In the genomic region with DNA sequence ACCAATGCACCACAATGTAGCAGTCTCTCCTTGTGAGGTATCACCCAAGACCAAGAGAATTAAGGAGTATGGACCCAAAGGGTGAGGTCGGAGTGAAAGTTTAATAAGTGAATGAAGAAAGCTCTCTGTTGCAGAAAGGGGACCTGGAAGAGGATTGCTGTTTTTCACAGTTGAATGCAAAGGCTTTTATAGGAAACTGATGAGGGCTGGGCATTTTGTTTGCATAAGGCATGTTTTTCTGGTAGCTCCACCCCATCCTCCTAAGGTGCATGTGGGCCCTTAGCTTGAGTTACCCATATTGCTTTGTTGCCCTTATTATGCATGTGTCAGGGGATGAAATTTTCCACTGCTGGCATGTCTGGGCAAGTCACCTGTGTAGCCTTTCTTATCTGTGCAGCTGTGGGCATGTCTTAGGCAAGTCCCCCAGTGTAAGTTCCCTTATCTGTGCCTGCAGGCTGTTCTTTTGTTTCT, we compare ENCODE assay signal across 23 cellular contexts.
DNase-seq lines count a peak whose midpoint lies in the region; ATAC-seq and TF ChIP-seq lines count a peak whose summit lies in the region.
"Had no signal": no experiment of that assay in that cellular context is flagged by ENCODE, and none has a peak within 500 bp of the region (broad histone marks: within the 10 kb centered on the region; RNA-seq: fewer than 3 reads in every experiment).

No MANE protein-coding gene starts in this region.

- H3K9me3 Mint-ChIP-seq in WTC11 = peaks cover 13% of the 10 kb centered on the region
- H3K9me3 Mint-ChIP-seq in activated CD4-positive, alpha-beta T cell treated with anti-CD3 and anti-CD28 coated beads, Interleukin-2, amount 10 ng/mL, durations not matched to agents 24 days and 14 days = peaks cover 4% of the 10 kb centered on the region

- peaks cover 52% of the 10 kb centered on the region for H3K36me3 Mint-ChIP-seq in WTC11
- no peaks in the 10 kb centered on the region for H3K36me3 Mint-ChIP-seq in activated CD4-positive, alpha-beta T cell treated with anti-CD3 and anti-CD28 coated beads, Interleukin-2, amount 10 ng/mL, durations not matched to agents 24 days and 14 days (ENCODE audit: low read depth)
- H3K36me3 Mint-ChIP-seq: type B pancreatic cell had no signal

- H3K27ac Mint-ChIP-seq in WTC11 = peak overlapping the region; percentile 99
- no peak overlapping the region for H3K27ac Mint-ChIP-seq in activated CD4-positive, alpha-beta T cell treated with anti-CD3 and anti-CD28 coated beads, Interleukin-2, amount 10 ng/mL, durations not matched to agents 24 days and 14 days
- H3K27ac Mint-ChIP-seq: B cell; T-helper 1 cell treated with Interleukin-12 subunit alpha and Interleukin-12 subunit beta and Interleukin-4 antibody, amounts not matched to agents 30 μg/mL and 1 μg/mL, for 36 hours; type B pancreatic cell had no signal

- peak overlapping the region; percentile 99 for H3K4me3 Mint-ChIP-seq in WTC11
- no peak overlapping the region for H3K4me3 Mint-ChIP-seq in activated CD4-positive, alpha-beta T cell treated with anti-CD3 and anti-CD28 coated beads, Interleukin-2, amount 10 ng/mL, durations not matched to agents 24 days and 14 days
- H3K4me3 Mint-ChIP-seq: B cell; T-helper 1 cell treated with Interleukin-12 subunit alpha and Interleukin-12 subunit beta and Interleukin-4 antibody, amounts not matched to agents 30 μg/mL and 1 μg/mL, for 36 hours; type B pancreatic cell had no signal

- no peak for TF ChIP-seq CTCF in WTC11 (IDR thresholded peaks at IDR 0.05)

- DNase-seq in NCI-H1436 (lab: John Stamatoyannopoulos, UW) (peak; percentile 13), NCI-H1436 treated with DMSO at 0.1 percent for 48 hours (lab: John Stamatoyannopoulos, UW) (no peak), WTC11 (ENCODE audit: low spot score) (no peak), AML-193 (lab: John Stamatoyannopoulos, UW) (no peak), cardiac septum (ENCODE audit: low spot score) (no peak)
- no peak for DNase-seq in activated CD8-positive, alpha-beta memory T cell treated with anti-CD3 and anti-CD28 coated beads for 24 hours
- DNase-seq in activated CD4-positive, alpha-beta T cell treated with anti-CD3 and anti-CD28 coated beads, Interleukin-2, amount 10 ng/mL, durations not matched to agents 24 days and 14 days = no peak
- DNase-seq: 8988T; activated CD8-positive, alpha-beta memory T cell treated with anti-CD3 and anti-CD28 coated beads, Interleukin-2, amount 50 U/mL, for 48 hours; amniotic stem cell; Caco-2; DND-41; dorsolateral prefrontal cortex; kidney glomerular epithelial cell; NCI-H1417; NCI-H2171 treated with DMSO at 0.1 percent for 48 hours; PC-3; stimulated activated CD4-positive, alpha-beta T cell treated with anti-CD3 and anti-CD28 coated beads, Interleukin-4, amount 100 ng/mL, for 1 hour; stomach had no signal

- H3K27me3 Mint-ChIP-seq in WTC11 (ENCODE audit: low read depth) = peaks cover 9% of the 10 kb centered on the region
- H3K27me3 Mint-ChIP-seq in activated CD4-positive, alpha-beta T cell treated with anti-CD3 and anti-CD28 coated beads, Interleukin-2, amount 10 ng/mL, durations not matched to agents 24 days and 14 days = no peaks in the 10 kb centered on the region
- H3K27me3 Mint-ChIP-seq: B cell had no signal

- CTCF ChIA-PET in WTC11 (lab: Charles Lee) = interaction anchor here (1.0 to 3.4 kb wide), 6 partner anchors 36 to 82 kb away, joined by 3 to 19 read pairs (median 6); no protein-coding TSS in a partner anchor

- intact Hi-C loops in cardiac septum (cut with DNase I) = no loop called here
- intact Hi-C loops in activated CD4-positive, alpha-beta T cell treated with anti-CD3 and anti-CD28 coated beads, Interleukin-2, amount 10 ng/mL, durations not matched to agents 24 days and 14 days (cut with micrococcal nuclease) = no loop called here

- H3K4me1 Mint-ChIP-seq in WTC11 = peaks cover 49% of the 10 kb centered on the region
- H3K4me1 Mint-ChIP-seq in activated CD4-positive, alpha-beta T cell treated with anti-CD3 and anti-CD28 coated beads, Interleukin-2, amount 10 ng/mL, durations not matched to agents 24 days and 14 days = no peaks in the 10 kb centered on the region
- H3K4me1 Mint-ChIP-seq: B cell had no signal

- POLR2A ChIA-PET in WTC11 (lab: Charles Lee) = interaction anchor here (0.9 to 1.8 kb wide), 4 partner anchors 21 to 84 kb away, joined by 3 to 7 read pairs (median 4); no protein-coding TSS in a partner anchor

- ATAC-seq in HG03378 (IDR thresholded peaks at IDR 0.05; ENCODE audit: unreplicated experiment) (peak; percentile 54), WTC11 (peak; percentile 77)
- ATAC-seq: PC-3 had no signal

TF ChIP-seq in WTC11, 78 proteins besides CTCF, POLR2A, EP300 and RAD21:
- TF ChIP-seq TP53 (CRISPR knock-in tag; IDR thresholded peaks at IDR 0.05) = peak; percentile 99
- TF ChIP-seq TCF7 (CRISPR knock-in tag; IDR thresholded peaks at IDR 0.05; ENCODE audit: low read depth) = no peak
- TF ChIP-seq, protein P1, sequence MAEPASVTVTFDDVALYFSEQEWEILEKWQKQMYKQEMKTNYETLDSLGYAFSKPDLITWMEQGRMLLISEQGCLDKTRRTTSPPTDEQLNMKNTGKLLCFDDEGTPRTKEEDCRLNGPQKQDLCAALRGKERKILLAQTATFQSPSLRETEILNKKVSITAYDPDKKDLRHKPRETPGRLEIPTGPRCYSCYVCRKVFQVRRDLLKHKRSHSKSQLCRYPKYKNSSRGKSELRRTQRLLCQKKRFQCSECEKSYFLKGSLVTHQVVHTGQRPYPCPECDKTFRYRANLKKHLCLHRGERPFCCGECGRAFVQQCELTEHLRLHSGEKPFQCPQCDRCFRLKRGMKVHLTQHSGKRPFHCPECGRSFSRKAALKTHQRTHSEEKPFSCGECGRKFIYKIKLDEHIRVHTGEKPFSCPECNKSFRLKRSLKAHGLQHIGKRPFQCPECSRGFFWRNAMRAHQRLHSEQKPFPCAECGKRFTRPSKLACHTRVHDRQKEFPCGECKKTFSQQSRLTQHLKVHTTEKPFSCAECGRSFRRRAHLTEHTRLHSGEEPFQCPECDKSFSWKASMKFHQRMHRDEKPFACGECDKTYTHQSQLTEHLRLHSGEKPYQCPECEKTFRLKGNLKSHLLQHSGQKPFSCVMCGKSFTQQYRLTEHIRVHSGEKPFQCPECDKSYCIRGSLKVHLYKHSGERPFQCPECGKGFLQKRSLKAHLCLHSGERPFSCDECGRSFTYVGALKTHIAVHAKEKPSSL (CRISPR knock-in tag; conservative IDR thresholded peaks at IDR 0.05) = no peak
- no peak for TF ChIP-seq KAT7 (CRISPR knock-in tag; IDR thresholded peaks at IDR 0.05; ENCODE audit: borderline replicate concordance)
- TF ChIP-seq, protein P2, sequence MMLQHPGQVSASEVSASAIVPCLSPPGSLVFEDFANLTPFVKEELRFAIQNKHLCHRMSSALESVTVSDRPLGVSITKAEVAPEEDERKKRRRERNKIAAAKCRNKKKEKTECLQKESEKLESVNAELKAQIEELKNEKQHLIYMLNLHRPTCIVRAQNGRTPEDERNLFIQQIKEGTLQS (CRISPR knock-in tag; conservative IDR thresholded peaks at IDR 0.05) = no peak
